In genomic region chr18:6088432-6088831, GRCh38 we compare ENCODE assay signal across 27 cellular contexts.
A peak's percentile ranks its signal among the peaks of the same experiment; 100 is the strongest.
DNase-seq lines count a peak whose midpoint lies in the region; ATAC-seq and TF ChIP-seq lines count a peak whose summit lies in the region.
"Had no signal": no experiment of that assay in that cellular context is flagged by ENCODE, and none has a peak within 500 bp of the region (broad histone marks: within the 10 kb centered on the region; RNA-seq: fewer than 3 reads in every experiment).

No MANE protein-coding gene starts in this region.

- H3K79me2 ChIP-seq in fibroblast of lung (ENCODE audit: control insufficient read depth, insufficient read depth, low read length), result no peaks in the 10 kb centered on the region

- no peaks in the 10 kb centered on the region for H3K9me3 ChIP-seq in fibroblast of lung (ENCODE audit: control insufficient read depth, insufficient read depth, low read depth, low read length)
- H3K9me3 ChIP-seq: Caco-2, lower lobe of right lung, sigmoid colon, stomach, uterus had no signal

- no peaks in the 10 kb centered on the region for H3K27me3 ChIP-seq in fibroblast of lung (ENCODE audit: control insufficient read depth, insufficient read depth, low read length)
- H3K27me3 ChIP-seq: breast epithelium, sigmoid colon, stomach, uterus had no signal

- no peaks in the 10 kb centered on the region for H3K4me1 ChIP-seq in fibroblast of lung (ENCODE audit: control insufficient read depth, extremely low read depth, insufficient read depth, low read length)
- H3K4me1 ChIP-seq: breast epithelium, Caco-2, lower lobe of right lung, sigmoid colon, stomach, uterus had no signal

- no peak overlapping the region for H3K27ac ChIP-seq in fibroblast of lung (ENCODE audit: insufficient read depth, low read length)
- H3K27ac ChIP-seq: breast epithelium, lower lobe of right lung, sigmoid colon, stomach, uterus had no signal

- H3K4me2 ChIP-seq in fibroblast of lung (ENCODE audit: extremely low read depth, insufficient read depth, low read length), result peak overlapping the region; percentile 29

- ATAC-seq in GM18868 (IDR thresholded peaks at IDR 0.05; ENCODE audit: unreplicated experiment), result peak; percentile 70
- ATAC-seq in HG02642 (IDR thresholded peaks at IDR 0.05; ENCODE audit: poor library complexity, unreplicated experiment), result no peak
- ATAC-seq: activated CD4-positive, alpha-beta T cell treated with anti-CD3 and anti-CD28 coated beads for 36 hours; lower lobe of right lung; naive thymus-derived CD4-positive, alpha-beta T cell; Right ventricle myocardium inferior had no signal

- no peak for TF ChIP-seq CTCF in LNCaP clone FGC (IDR thresholded peaks at IDR 0.05; ENCODE audit: control insufficient read depth, extremely low read depth, insufficient read depth)
- TF ChIP-seq CTCF in fibroblast of lung (conservative IDR thresholded peaks at IDR 0.05 in 1 of 2, IDR thresholded peaks at IDR 0.05 in 1 of 2; ENCODE audit: low read depth in 1 of 2, low read length in 2 of 2), result no peak

- no peak overlapping the region for H3K9ac ChIP-seq in fibroblast of lung (ENCODE audit: insufficient read depth, low read length)

- H3K36me3 ChIP-seq in fibroblast of lung (ENCODE audit: control insufficient read depth, insufficient read depth, low read length), result no peaks in the 10 kb centered on the region
- H3K36me3 ChIP-seq: breast epithelium, lower lobe of right lung, sigmoid colon, uterus had no signal

- H2AFZ ChIP-seq in fibroblast of lung (ENCODE audit: low read length), result no peak overlapping the region

- H3K4me3 ChIP-seq in LNCaP clone FGC (ENCODE audit: low read depth, low read length) (peak overlapping the region; percentile 19; the same call in 1 of the 2 replicates), fibroblast of lung (replicated peaks in 1 of 4; ENCODE audit: control extremely low read depth in 1 of 4, insufficient read depth in 1 of 4, low read depth in 3 of 4, low read length in 4 of 4) (peak overlapping the region in 1 of 4 experiments; percentile 15)
- H3K4me3 ChIP-seq: breast epithelium, lower lobe of right lung, sigmoid colon, stomach, uterus had no signal

- H4K20me1 ChIP-seq in fibroblast of lung (ENCODE audit: control insufficient read depth, extremely low read depth, insufficient read depth, low read length), result no peaks in the 10 kb centered on the region

- in situ Hi-C loops in ACHN (cut with HindIII; ENCODE audit: low pct_ligation_motif_present, low pct_unique_long_range_greater_than_20kb, low sequenced_read_pairs), result no loop called here

- peak; percentile 2 for DNase-seq in ACHN
- peak; percentile 14 for DNase-seq in LNCaP clone FGC (ENCODE audit: low read depth)
- DNase-seq in fibroblast of lung (ENCODE audit: low read depth in 2 of 2), result no peak
- DNase-seq in activated naive CD4-positive, alpha-beta T cell (lab: John Stamatoyannopoulos, UW), result no peak
- no peak for DNase-seq in GM19240 (ENCODE audit: insufficient read length, low spot score)
- no peak for DNase-seq in NCI-H524 (lab: John Stamatoyannopoulos, UW)
- DNase-seq: activated CD4-positive, alpha-beta T cell treated with anti-CD3 and anti-CD28 coated beads for 36 hours; anterior cingulate cortex; C1 segment of cervical spinal cord; Caco-2; hippocampal formation; lower lobe of right lung; naive thymus-derived CD4-positive, alpha-beta T cell; NCI-H1417 treated with DMSO at 0.1 percent for 48 hours; NCI-H2029 treated with DMSO at 0.1 percent for 48 hours; NCI-H524 treated with DMSO at 0.1 percent for 48 hours; NK-92 treated with Interleukin-12 subunit alpha and Interleukin-12 subunit beta, amount 100 ng/mL, for 24 hours; nucleus accumbens; sigmoid colon; stimulated activated CD4-positive, alpha-beta T cell treated with anti-CD3 and anti-CD28 coated beads, Interleukin-12 subunit alpha, Interleukin-12 subunit beta, amount 100 ng/mL, for 4 hours; stimulated activated CD4-positive, alpha-beta T cell treated with anti-CD3 and anti-CD28 coated beads, Interleukin-2, amount 100 ng/mL, for 48 hours; stomach; uterus had no signal

Comparison
In these comparisons a context has a peak if more than half of its experiments do, and no peak if none do; other contexts are left out.
1. DNase-seq: peak in ACHN (single experiment) and LNCaP clone FGC (single experiment); none in fibroblast of lung (0 of 2), activated naive CD4-positive, alpha-beta T cell (0 of 4), GM19240 (single experiment) and NCI-H524 (0 of 2).